Comparison of ENCODE assay signal across 25 cellular contexts in the genomic region with DNA sequence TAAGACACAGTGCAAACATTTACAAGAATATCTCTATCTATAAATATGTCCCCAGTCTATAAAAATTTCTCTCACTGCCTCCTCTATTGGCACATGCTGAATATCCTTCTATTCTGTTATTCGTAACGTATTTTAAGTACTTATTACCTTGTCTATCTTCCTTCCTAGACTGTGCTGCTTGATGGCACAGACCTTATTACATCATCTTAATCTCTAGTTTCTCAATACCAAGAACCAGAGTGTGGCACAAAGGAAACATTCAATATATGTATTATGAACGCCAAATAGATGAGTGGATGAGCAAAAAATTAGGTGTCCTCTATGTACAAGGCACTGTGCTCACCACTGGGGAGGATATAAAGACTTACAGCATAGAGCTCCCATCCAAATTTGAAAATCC.
DNase-seq lines count a peak whose midpoint lies in the region; ATAC-seq, FAIRE-seq and TF ChIP-seq lines count a peak whose summit lies in the region.
"Had no signal": no experiment of that assay in that cellular context is flagged by ENCODE, and none has a peak within 500 bp of the region (broad histone marks: within the 10 kb centered on the region; RNA-seq: fewer than 3 reads in every experiment).

No MANE protein-coding gene starts in this region.

- ATAC-seq in HepG2 (no peak), right lobe of liver (no peak)
- ATAC-seq: CD8-positive, alpha-beta T cell; PC-3; Right ventricle myocardium inferior; T-cell had no signal

- H3K4me3 ChIP-seq in HepG2 (replicated peaks in 1 of 3; ENCODE audit: insufficient read depth in 1 of 3, low read depth in 2 of 3, low read length in 3 of 3) (no peak overlapping the region), right lobe of liver (no peak overlapping the region), NB4 (ENCODE audit: low read depth, low read length) (no peak overlapping the region), Peyer's patch (no peak overlapping the region), dorsolateral prefrontal cortex (no peak overlapping the region)
- H3K4me3 ChIP-seq: GM23248, MG63 had no signal

- no peaks in the 10 kb centered on the region for H3K79me2 ChIP-seq in HepG2 (ENCODE audit: insufficient read depth, low read length)

- WGBS in HepG2 (ENCODE audit: low lambda C conversion rate) = 96% methylated on average over 3 of the region's 3 CpGs
- 77% methylated on average over 3 of the region's 3 CpGs for WGBS in right lobe of liver (ENCODE audit: insufficient coverage, low coverage, low lambda C conversion rate, missing lambda C conversion rate)

- H2AFZ ChIP-seq in HepG2 (ENCODE audit: low read length) = no peak overlapping the region
- H2AFZ ChIP-seq: GM23248 had no signal

- POLR2A ChIA-PET in HepG2 (lab: Yijun Ruan, JAX) = no interaction called here

- no TSS peak for BruUV-seq in HepG2 (replicated peaks; lab: Mats Ljungman, UMichigan)

- no peak overlapping the region for H3K4me2 ChIP-seq in HepG2 (ENCODE audit: low read depth, low read length)

- CTCF ChIA-PET in HepG2 (lab: Yijun Ruan, JAX; ENCODE audit: low intra/inter-chr PET ratio, low total read pairs) = no interaction called here

- TF ChIP-seq RAD21 in HepG2 (CRISPR knock-in tag; IDR thresholded peaks at IDR 0.05) = no peak

- no peak for FAIRE-seq in HepG2 (lab: Jason Lieb, UNC)
- FAIRE-seq: GM12891 had no signal

- H3K9ac ChIP-seq in HepG2 (ENCODE audit: insufficient read depth, low read depth, low read length) = no peak overlapping the region
- H3K9ac ChIP-seq: GM23248 had no signal

- H3K4me1 ChIP-seq in HepG2 (ENCODE audit: insufficient read depth, low read length) (peaks cover 26% of the 10 kb centered on the region), right lobe of liver (no peaks in the 10 kb centered on the region), Peyer's patch (no peaks in the 10 kb centered on the region)

- H3K9me3 ChIP-seq in HepG2 (ENCODE audit: low read length) (no peaks in the 10 kb centered on the region), right lobe of liver (no peaks in the 10 kb centered on the region), Peyer's patch (no peaks in the 10 kb centered on the region)
- H3K9me3 ChIP-seq: MG63 had no signal

- H3K27ac ChIP-seq in HepG2 (ENCODE audit: extremely low read length, insufficient read depth, low read length) (no peak overlapping the region), right lobe of liver (no peak overlapping the region), Peyer's patch (no peak overlapping the region), dorsolateral prefrontal cortex (no peak overlapping the region)
- H3K27ac ChIP-seq: C4-2B, GM23248 had no signal

- TF ChIP-seq EP300 in HepG2 (IDR thresholded peaks at IDR 0.05; ENCODE audit: low read depth in 2 of 2, low read length in 2 of 2) (no peak), HepG2 (CRISPR knock-in tag; IDR thresholded peaks at IDR 0.05; ENCODE audit: borderline replicate concordance) (no peak)

- no peak for DNase-seq in HepG2 (ENCODE audit: low spot score)
- DNase-seq in right lobe of liver = no peak
- DNase-seq in NB4 (ENCODE audit: low read depth) = peak; percentile 4
- peak; percentile 19 for DNase-seq in amniotic epithelial cell (ENCODE audit: low read depth)
- no peak for DNase-seq in COLO829 (ENCODE audit: low spot score)
- DNase-seq in Peyer's patch = no peak
- no peak for DNase-seq in dorsolateral prefrontal cortex
- DNase-seq: CD8-positive, alpha-beta T cell; DMS 273 treated with DMSO at 0.1 percent for 48 hours; DMS79; EL; GDM1; GM23248; H7; KG1; MG63; NCI-H1105; NCI-H1436 treated with DMSO at 0.1 percent for 48 hours; NCI-H187 treated with DMSO at 0.1 percent for 48 hours; NCI-H69; PC-3; T-cell had no signal

- H3K36me3 ChIP-seq in HepG2 (replicated peaks in 1 of 2; ENCODE audit: control insufficient read depth in 1 of 2, insufficient read depth in 2 of 2, low read length in 2 of 2) (peaks cover 5 to 28% of the 10 kb centered on the region in 2 experiments), right lobe of liver (peaks cover 0 to 11% (median 0%) of the 10 kb centered on the region in 4 donors), Peyer's patch (peaks cover 0 to 39% (median 0%) of the 10 kb centered on the region in 3 donors)

- H4K20me1 ChIP-seq in HepG2 (ENCODE audit: insufficient read depth, low read length) = no peaks in the 10 kb centered on the region

- no peaks in the 10 kb centered on the region for H3K27me3 ChIP-seq in HepG2 (ENCODE audit: control insufficient read depth in 1 of 2, insufficient read depth in 2 of 2, low read length in 2 of 2)
- no peaks in the 10 kb centered on the region for H3K27me3 ChIP-seq in right lobe of liver
- H3K27me3 ChIP-seq in Peyer's patch = no peaks in the 10 kb centered on the region
- no peaks in the 10 kb centered on the region for H3K27me3 ChIP-seq in dorsolateral prefrontal cortex
- H3K27me3 ChIP-seq: MG63 had no signal

- in situ Hi-C loops in HepG2 (cut with HindIII; ENCODE audit: extremely low pct_ligation_motif_present, low pct_unique_long_range_greater_than_20kb) = no loop called here

- TF ChIP-seq POLR2A in HepG2 (IDR thresholded peaks at IDR 0.05; ENCODE audit: insufficient read depth in 1 of 2, low read depth in 2 of 2, low read length in 2 of 2) = no peak
- TF ChIP-seq POLR2A in right lobe of liver (IDR thresholded peaks at IDR 0.05) = no peak
- no peak for TF ChIP-seq POLR2A in NB4 (IDR thresholded peaks at IDR 0.05; ENCODE audit: extremely low read depth, insufficient read length)
- no peak for TF ChIP-seq POLR2A in Peyer's patch (IDR thresholded peaks at IDR 0.05)

- TF ChIP-seq CTCF in HepG2 (CRISPR knock-in tag; IDR thresholded peaks at IDR 0.05) (no peak), right lobe of liver (IDR thresholded peaks at IDR 0.05) (no peak), NB4 (IDR thresholded peaks at IDR 0.05; ENCODE audit: low read depth, low read length) (no peak), Peyer's patch (IDR thresholded peaks at IDR 0.05) (no peak), dorsolateral prefrontal cortex (IDR thresholded peaks at IDR 0.05 in 54 of 56, conservative IDR thresholded peaks at IDR 0.05 in 2 of 56; ENCODE audit: low read depth in 1 of 56, partially characterized antibody in 56 of 56) (no peak)

- intact Hi-C loops in HepG2 (cut with micrococcal nuclease; ENCODE audit: unreplicated experiment) (no loop called here), right lobe of liver (cut with DNase I) (no loop called here), dorsolateral prefrontal cortex (cut with DNase I) (no loop called here)

TF ChIP-seq in HepG2, 621 proteins besides CTCF, POLR2A, EP300 and RAD21:
- TF ChIP-seq CEBPG (CRISPR knock-in tag; IDR thresholded peaks at IDR 0.05) (peak; percentile 34), MLLT10 (CRISPR knock-in tag; IDR thresholded peaks at IDR 0.05) (no peak), ELK4 (CRISPR knock-in tag; IDR thresholded peaks at IDR 0.05; ENCODE audit: borderline replicate concordance) (no peak), ATF7 (IDR thresholded peaks at IDR 0.05) (0 out of 2 replicates have a peak, but pooled peaks have one; percentile 28), ATF7 (CRISPR knock-in tag; IDR thresholded peaks at IDR 0.05) (no peak), CEBPB (IDR thresholded peaks at IDR 0.05; ENCODE audit: borderline replicate concordance, low read depth, low read length) (peak; percentile 68; the same call in 1 of the 2 replicates)
- TF ChIP-seq, protein P1, sequence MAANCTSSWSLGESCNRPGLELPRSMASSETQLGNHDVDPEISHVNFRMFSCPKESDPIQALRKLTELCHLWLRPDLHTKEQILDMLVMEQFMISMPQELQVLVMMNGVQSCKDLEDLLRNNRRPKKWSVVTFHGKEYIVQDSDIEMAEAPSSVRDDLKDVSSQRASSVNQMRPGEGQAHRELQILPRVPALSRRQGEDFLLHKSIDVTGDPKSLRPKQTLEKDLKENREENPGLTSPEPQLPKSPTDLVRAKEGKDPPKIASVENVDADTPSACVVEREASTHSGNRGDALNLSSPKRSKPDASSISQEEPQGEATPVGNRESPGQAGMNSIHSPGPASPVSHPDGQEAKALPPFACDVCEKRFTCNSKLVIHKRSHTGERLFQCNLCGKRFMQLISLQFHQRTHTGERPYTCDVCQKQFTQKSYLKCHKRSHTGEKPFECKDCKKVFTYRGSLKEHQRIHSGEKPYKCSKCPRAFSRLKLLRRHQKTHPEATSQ (CRISPR knock-in tag; IDR thresholded peaks at IDR 0.05; ENCODE audit: borderline replicate concordance) = no peak

Comparison
In these comparisons a context has a peak if more than half of its experiments do, and no peak if none do; other contexts are left out.
1. DNase-seq: peak in NB4 (single experiment) and amniotic epithelial cell (single experiment); none in HepG2 (single experiment), right lobe of liver (0 of 3), COLO829 (single experiment), Peyer's patch (0 of 3) and dorsolateral prefrontal cortex (0 of 10).